In genomic region chr2:73085691-73086090, GRCh38 we compare ENCODE assay signal across 8 cellular contexts. TPM values are rescaled to one million over a fixed set of nuclear protein-coding genes. Genes with fewer than 3 reads are reported as not detected.
DNase-seq lines count a peak whose midpoint lies in the region; ATAC-seq, FAIRE-seq and TF ChIP-seq lines count a peak whose summit lies in the region.

No MANE protein-coding gene starts in this region.

- H3K36me3 ChIP-seq in SJCRH30: no peaks in the 10 kb centered on the region
- H3K36me3 ChIP-seq in gastroesophageal sphincter: peaks cover 0 to 43% of the 10 kb centered on the region in 2 donors
- peaks cover 0 to 20% (median 0%) of the 10 kb centered on the region in 3 donors for H3K36me3 ChIP-seq in pancreas
- H3K36me3 ChIP-seq in tibial nerve: peaks cover 0 to 53% (median 0%) of the 10 kb centered on the region in 3 donors

- H3K4me3 ChIP-seq in SJCRH30 (no peak overlapping the region), gastroesophageal sphincter (no peak overlapping the region), pancreas (no peak overlapping the region), tibial nerve (no peak overlapping the region)

- no peaks in the 10 kb centered on the region for H3K27me3 ChIP-seq in SJCRH30
- H3K27me3 ChIP-seq in gastroesophageal sphincter: no peaks in the 10 kb centered on the region
- H3K27me3 ChIP-seq in pancreas: no peaks in the 10 kb centered on the region
- no peaks in the 10 kb centered on the region for H3K27me3 ChIP-seq in tibial nerve

- in situ Hi-C loops in KBM-7 (cut with MboI; ENCODE audit: low pct_unique_long_range_greater_than_20kb, low sequenced_read_pairs): no loop called here

- H3K4me1 ChIP-seq in SJCRH30 (peaks cover 9% of the 10 kb centered on the region; the same call in 1 of the 2 replicates), gastroesophageal sphincter (peaks cover 0 to 37% (median 10%) of the 10 kb centered on the region in 3 donors), pancreas (no peaks in the 10 kb centered on the region), tibial nerve (peaks cover 0 to 55% (median 1%) of the 10 kb centered on the region in 4 donors)

- TF ChIP-seq EP300 in gastroesophageal sphincter (IDR thresholded peaks at IDR 0.05): no peak
- TF ChIP-seq EP300 in tibial nerve (IDR thresholded peaks at IDR 0.05): no peak

- ATAC-seq in GM21723 (IDR thresholded peaks at IDR 0.05; ENCODE audit: unreplicated experiment) (peak; percentile 88), gastroesophageal sphincter (peak; percentile 67), pancreas (peak; percentile 66 to 89 (median 89))

- FAIRE-seq in pancreas (lab: Jason Lieb, UNC): no peak

- peak; percentile 71 for DNase-seq in Daoy (ENCODE audit: low read depth)
- peak; percentile 80 for DNase-seq in KBM-7
- peak; percentile 84 to 91 for DNase-seq in SJCRH30
- peak; percentile 92 for DNase-seq in activated effector memory CD4-positive, alpha-beta T cell treated with anti-CD3 and anti-CD28 coated beads, Interleukin-2, amount 50 U/mL, for 16 hours
- DNase-seq in pancreas: peak; percentile 63 to 94 (median 84)
- DNase-seq in tibial nerve (ENCODE audit: low spot score in 2 of 2): peak; percentile 83 to 94

- TF ChIP-seq CTCF in gastroesophageal sphincter (IDR thresholded peaks at IDR 0.05) (peak in 3 of 4 experiments; percentile 79 to 97 (median 81)), pancreas (IDR thresholded peaks at IDR 0.05) (peak; percentile 78 to 93 (median 92)), tibial nerve (IDR thresholded peaks at IDR 0.05) (peak; percentile 87 to 94 (median 88))

- H3K27ac ChIP-seq in SJCRH30: no peak overlapping the region
- H3K27ac ChIP-seq in gastroesophageal sphincter: no peak overlapping the region
- no peak overlapping the region for H3K27ac ChIP-seq in pancreas
- H3K27ac ChIP-seq in tibial nerve: no peak overlapping the region

- no peak for TF ChIP-seq POLR2A in gastroesophageal sphincter (IDR thresholded peaks at IDR 0.05)
- TF ChIP-seq POLR2A in tibial nerve (IDR thresholded peaks at IDR 0.05): no peak

- WGBS in gastroesophageal sphincter (ENCODE audit: low coverage in 1 of 2), 2 donors: no CpG with 5 or more reads among the region's 6 CpGs
- WGBS in pancreas, 2 donors: 18 to 19% methylated on average over 6 of the region's 6 CpGs
- 17 to 20% methylated on average over 6 of the region's 6 CpGs for WGBS in tibial nerve, 2 donors

- H3K9me3 ChIP-seq in SJCRH30 (replicated peaks) (no peaks in the 10 kb centered on the region), gastroesophageal sphincter (no peaks in the 10 kb centered on the region), pancreas (no peaks in the 10 kb centered on the region), tibial nerve (no peaks in the 10 kb centered on the region)

- intact Hi-C loops in pancreas (cut with DNase I): loop anchor here (5.0 to 10.0 kb wide), 3 partner anchors 59 to 101 kb away; no protein-coding TSS in a partner anchor

RNA-seq across cellular contexts. Expression of gene SFXN5, which starts 14.2 kb away (rescaled TPM):
- total RNA-seq in Daoy (2014; rRNA removed; shearing (Covaris generic)): 10.2 and 11.0 TPM in 2 replicates
- 17.0 and 20.5 TPM in 2 replicates for total RNA-seq in SJCRH30 (2014; rRNA removed; shearing (Covaris generic))
- total RNA-seq in gastroesophageal sphincter: 10 to 100 TPM in 1 of 4 donors, 1 to 10 TPM in 3; 5.7 to 11.8 (median 6.7) TPM
- total RNA-seq in pancreas: 1 to 10 TPM; 2.6 to 8.4 (median 4.8) TPM
- polyA plus RNA-seq in pancreas: 1 to 10 TPM; 5.3 to 7.0 TPM
- 10 to 100 TPM; 13.8 to 58.1 (median 21.7) TPM for total RNA-seq in tibial nerve

RNA-seq across cellular contexts. Expression of gene RAB11FIP5, which starts 27.1 kb away (rescaled TPM):
- 18.0 and 20.6 TPM in 2 replicates for total RNA-seq in Daoy (2014; rRNA removed; shearing (Covaris generic))
- total RNA-seq in SJCRH30 (2014; rRNA removed; shearing (Covaris generic)): 7.9 and 8.1 TPM in 2 replicates
- total RNA-seq in gastroesophageal sphincter (10 to 100 TPM; 25.4 to 49.5 (median 29.4) TPM), pancreas (10 to 100 TPM; 13.4 to 17.6 (median 16.2) TPM), tibial nerve (10 to 100 TPM; 35.7 to 40.4 (median 39.4) TPM)
- polyA plus RNA-seq in pancreas: 10 to 100 TPM; 10.1 to 12.4 TPM
